Comparison of ENCODE assay signal across 1 cellular context in genomic region chr18:76518073-76518472, GRCh38.
TF ChIP-seq lines count a peak whose summit lies in the region.

No MANE protein-coding gene starts in this region.

TF ChIP-seq in H1, 55 proteins besides CTCF, POLR2A, EP300 and RAD21 (continued from another document):
- TF ChIP-seq CHD7 (IDR thresholded peaks at IDR 0.05; ENCODE audit: insufficient replicate concordance, low read length) (no peak), KDM5A (IDR thresholded peaks at IDR 0.05; ENCODE audit: low read length) (no peak), PHF8 (conservative IDR thresholded peaks at IDR 0.05; ENCODE audit: low read depth, low read length) (no peak), EGR1 (IDR thresholded peaks at IDR 0.05; ENCODE audit: borderline replicate concordance, low read depth, low read length) (no peak), SP4 (IDR thresholded peaks at IDR 0.05; ENCODE audit: low read length) (no peak), GTF2F1 (IDR thresholded peaks at IDR 0.05; ENCODE audit: borderline replicate concordance, low read depth, low read length) (no peak), RXRA (IDR thresholded peaks at IDR 0.05; ENCODE audit: insufficient read depth, low read depth, low read length) (no peak), CTBP2 (IDR thresholded peaks at IDR 0.05; ENCODE audit: borderline replicate concordance, insufficient read depth, insufficient read length, low read length) (no peak), TAF1 (IDR thresholded peaks at IDR 0.05; ENCODE audit: low read depth, low read length) (no peak), NRF1 (IDR thresholded peaks at IDR 0.05; ENCODE audit: low read depth, low read length) (no peak)
